In the genomic region with DNA sequence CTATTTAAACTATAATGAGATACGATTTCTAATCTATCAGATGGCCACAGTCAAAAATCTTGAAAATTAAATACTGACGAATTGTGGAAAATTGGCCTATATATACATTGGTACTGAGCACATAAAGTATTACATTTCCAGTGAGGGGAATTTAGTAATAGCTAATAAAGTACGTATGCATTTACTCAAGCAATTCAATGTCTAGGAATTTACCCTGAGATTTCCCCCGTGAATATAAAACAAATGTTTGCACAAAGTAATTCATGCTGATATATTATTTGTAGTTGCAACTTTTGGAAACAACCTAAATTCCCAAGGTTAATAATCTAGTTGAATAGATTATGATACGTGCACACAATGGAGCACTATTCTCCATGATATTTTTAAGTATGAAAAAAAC, we compare ENCODE assay signal across 10 cellular contexts. TPM values are rescaled to one million over a fixed set of nuclear protein-coding genes. Genes with fewer than 3 reads are reported as not detected.
"Had no signal": no experiment of that assay in that cellular context is flagged by ENCODE, and none has a peak within 500 bp of the region (broad histone marks: within the 10 kb centered on the region; RNA-seq: fewer than 3 reads in every experiment).

No MANE protein-coding gene starts in this region.

- H3K27ac Mint-ChIP-seq: IgD-negative memory B cell had no signal

- FAIRE-seq: HepG2, HTR-8/SVneo, K562 had no signal

- H3K4me3 ChIP-seq: K562 had no signal

- H3K27ac ChIP-seq: HL-60 had no signal

- H3K9me3 Mint-ChIP-seq: IgD-negative memory B cell had no signal

- H3K4me3 Mint-ChIP-seq: IgD-negative memory B cell had no signal

- H3K36me3 Mint-ChIP-seq: IgD-negative memory B cell had no signal

- DNase-seq: IMR-90, KBM-7, KG1 had no signal

- ATAC-seq: HepG2, K562 had no signal

RNA-seq across cellular contexts. Expression of a gene that starts 14.7 kb away (rescaled TPM):
- total RNA-seq: HepG2, IMR-90, K562 had no signal
- polyA plus RNA-seq: IgD-negative memory B cell, IMR-90, K562 had no signal

RNA-seq across cellular contexts. Expression of a gene that starts 36.1 kb away (rescaled TPM):
- total RNA-seq: HepG2, HT-29, HT1080, IMR-90, K562 had no signal
- polyA plus RNA-seq: IgD-negative memory B cell, IMR-90, K562 had no signal
